8 cellular contexts compared by ENCODE assay signal in genomic region chr4:167234388-167234881, GRCh38. TPM values are rescaled to one million over a fixed set of nuclear protein-coding genes. Genes with fewer than 3 reads are reported as not detected.
A peak's percentile ranks its signal among the peaks of the same experiment; 100 is the strongest.
DNase-seq lines count a peak whose midpoint lies in the region; ATAC-seq, FAIRE-seq and TF ChIP-seq lines count a peak whose summit lies in the region.

TSS of gene SPOCK3 (minus strand) at chr4:167234494.

- H4K20me1 ChIP-seq in SU-DHL-6 (ENCODE audit: low read depth, low read length), result no peaks in the 10 kb centered on the region
- no peaks in the 10 kb centered on the region for H4K20me1 ChIP-seq in fibroblast of lung (ENCODE audit: control insufficient read depth, extremely low read depth, insufficient read depth, low read length)

- peak; percentile 31 for ATAC-seq in HG03342 (IDR thresholded peaks at IDR 0.05; ENCODE audit: unreplicated experiment)
- no peak for ATAC-seq in HG03135 (IDR thresholded peaks at IDR 0.05; ENCODE audit: unreplicated experiment)

- H3K27ac ChIP-seq in SU-DHL-6 (ENCODE audit: low read depth, low read length) (no peak within 1 kb of the TSS), fibroblast of lung (ENCODE audit: insufficient read depth, low read length) (no peak within 1 kb of the TSS), muscle layer of colon (ENCODE audit: low read depth, low read length) (no peak within 1 kb of the TSS)

- H3K27me3 ChIP-seq in SU-DHL-6 (ENCODE audit: low read length) (no peaks in the 10 kb centered on the region), fibroblast of lung (ENCODE audit: control insufficient read depth, insufficient read depth, low read length) (no peaks in the 10 kb centered on the region), muscle layer of colon (ENCODE audit: control insufficient read depth in 1 of 2, insufficient read depth in 2 of 2, low read length in 2 of 2) (peaks cover 11 to 16% of the 10 kb centered on the region in 2 donors)

- no peak for FAIRE-seq in urothelium cell line (lab: Jason Lieb, UNC)

- H3K9me3 ChIP-seq in SU-DHL-6 (ENCODE audit: insufficient read depth, low read length) (no peaks in the 10 kb centered on the region), fibroblast of lung (ENCODE audit: control insufficient read depth, insufficient read depth, low read depth, low read length) (no peaks in the 10 kb centered on the region), muscle layer of colon (ENCODE audit: low read length) (no peaks in the 10 kb centered on the region)

- H3K9me2 ChIP-seq in SU-DHL-6 (replicated peaks; ENCODE audit: insufficient read depth, low read length), result no peaks in the 10 kb centered on the region

- H3K4me2 ChIP-seq in SU-DHL-6 (ENCODE audit: low read depth, low read length, poor library complexity, severe bottlenecking) (peak within 1 kb of the TSS; percentile 76), fibroblast of lung (ENCODE audit: extremely low read depth, insufficient read depth, low read length) (no peak within 1 kb of the TSS)

- peak within 1 kb of the TSS; percentile 87 for H3K4me3 ChIP-seq in SU-DHL-6 (ENCODE audit: insufficient read depth, low read length, poor library complexity, severe bottlenecking)
- peak within 1 kb of the TSS in 2 of 4 experiments; percentile 43 to 71 for H3K4me3 ChIP-seq in fibroblast of lung (replicated peaks in 1 of 4; ENCODE audit: control extremely low read depth in 1 of 4, insufficient read depth in 1 of 4, low read depth in 3 of 4, low read length in 4 of 4)
- H3K4me3 ChIP-seq in muscle layer of colon (ENCODE audit: low read depth in 1 of 2, low read length in 2 of 2), result peak within 1 kb of the TSS; percentile 49 to 53

- H3K79me2 ChIP-seq in SU-DHL-6 (ENCODE audit: insufficient read depth, low read length), result no peaks in the 10 kb centered on the region
- H3K79me2 ChIP-seq in fibroblast of lung (ENCODE audit: control insufficient read depth, insufficient read depth, low read length), result no peaks in the 10 kb centered on the region

- H3K9ac ChIP-seq in SU-DHL-6 (ENCODE audit: low read length), result peak within 1 kb of the TSS; percentile 57
- H3K9ac ChIP-seq in fibroblast of lung (ENCODE audit: insufficient read depth, low read length), result no peak within 1 kb of the TSS
- H3K9ac ChIP-seq in muscle layer of colon (ENCODE audit: low read length), result no peak within 1 kb of the TSS

- H3K36me3 ChIP-seq in SU-DHL-6 (ENCODE audit: low read length) (no peaks in the 10 kb centered on the region), fibroblast of lung (ENCODE audit: control insufficient read depth, insufficient read depth, low read length) (no peaks in the 10 kb centered on the region), muscle layer of colon (ENCODE audit: insufficient read depth, low read length) (no peaks in the 10 kb centered on the region)

- H3F3A ChIP-seq in SU-DHL-6 (ENCODE audit: insufficient read depth), result no peaks in the 10 kb centered on the region

- H3K4me1 ChIP-seq in fibroblast of lung (ENCODE audit: control insufficient read depth, extremely low read depth, insufficient read depth, low read length), result no peaks in the 10 kb centered on the region
- peaks cover 5% of the 10 kb centered on the region for H3K4me1 ChIP-seq in muscle layer of colon (ENCODE audit: insufficient read depth, low read length)

- DNase-seq in NCI-H345 (lab: John Stamatoyannopoulos, UW) (peak; percentile 34), NCI-H345 treated with DMSO at 0.1 percent for 48 hours (lab: John Stamatoyannopoulos, UW; ENCODE audit: unreplicated experiment) (no peak), fibroblast of lung (ENCODE audit: low read depth in 2 of 2) (peak; percentile 31 to 54), urothelium cell line (ENCODE audit: low spot score) (peak; percentile 63)

- H2AFZ ChIP-seq in SU-DHL-6 (ENCODE audit: low read depth, low read length, severe bottlenecking) (peak within 1 kb of the TSS; percentile 98), fibroblast of lung (ENCODE audit: low read length) (no peak within 1 kb of the TSS)

- TF ChIP-seq CTCF in SU-DHL-6 (IDR thresholded peaks at IDR 0.05; ENCODE audit: insufficient read depth, low read length, poor library complexity, severe bottlenecking), result no peak
- TF ChIP-seq CTCF in fibroblast of lung (conservative IDR thresholded peaks at IDR 0.05 in 1 of 2, IDR thresholded peaks at IDR 0.05 in 1 of 2; ENCODE audit: low read depth in 1 of 2, low read length in 2 of 2), result no peak

RNA-seq across cellular contexts. Expression of gene SPOCK3, which starts in this region (rescaled TPM):
- total RNA-seq in fibroblast of lung, result under 0.01 TPM in 1 of 2 replicates, not detected in the other
- 0.08 and 0.16 TPM in 2 replicates for polyA plus RNA-seq in fibroblast of lung
- 0.18 and 0.29 TPM in 2 replicates for polyA plus RNA-seq in fibroblast of lung (2012)
- not detected in 2 replicates for polyA minus RNA-seq in fibroblast of lung (ENCODE audit: low replicate concordance)

Comparison
In these comparisons a context has a peak if more than half of its experiments do, and no peak if none do; other contexts are left out.
1. Peak in DNase-seq in fibroblast of lung; RNA of the gene not detected or under 1 TPM.